Comparison of ENCODE assay signal across 8 cellular contexts in the genomic region with DNA sequence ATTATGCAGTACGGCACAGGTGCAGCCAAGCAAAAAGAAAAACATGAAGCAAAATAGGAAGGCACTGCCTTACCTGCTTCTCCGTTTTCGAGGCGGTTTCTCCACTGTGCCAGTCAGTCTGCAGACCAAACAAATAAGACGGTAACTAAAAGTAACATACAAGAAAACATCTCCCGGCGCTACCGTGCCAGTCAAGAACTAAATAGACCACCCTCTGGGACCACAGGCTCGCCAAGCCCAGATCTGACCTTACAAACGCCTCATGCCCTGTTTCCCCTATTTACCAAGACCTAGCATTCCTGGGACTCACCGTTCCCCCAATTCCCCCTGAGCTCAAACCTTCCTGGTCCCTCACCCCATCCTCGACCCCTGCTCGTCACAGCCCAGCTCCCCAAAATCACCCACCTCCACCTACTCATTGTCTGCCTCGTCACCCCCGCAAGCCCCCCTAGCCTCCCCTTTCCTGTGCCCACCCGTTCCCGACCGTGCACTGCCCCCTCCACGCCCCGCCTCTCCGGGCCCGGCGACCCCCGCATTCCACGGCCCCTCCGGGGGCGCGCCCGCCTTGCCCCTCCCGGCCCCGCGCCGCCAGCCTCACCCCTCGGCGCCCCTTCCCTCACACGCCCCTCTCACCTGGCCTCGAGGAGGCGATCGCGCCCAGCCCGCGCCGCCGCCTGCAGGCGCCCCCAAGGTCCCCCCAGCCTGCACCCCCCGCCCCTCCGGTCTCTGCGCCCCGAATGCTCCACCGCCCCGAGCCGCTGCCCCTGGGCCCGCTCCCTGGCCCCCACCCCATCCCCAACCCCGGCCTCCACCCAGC. TPM values are rescaled to one million over a fixed set of nuclear protein-coding genes. Genes with fewer than 3 reads are reported as not detected.
A peak's percentile ranks its signal among the peaks of the same experiment; 100 is the strongest.
DNase-seq lines count a peak whose midpoint lies in the region; ATAC-seq and TF ChIP-seq lines count a peak whose summit lies in the region.

No MANE protein-coding gene starts in this region.

- no peak for TF ChIP-seq CTCF in AG04449 (IDR thresholded peaks at IDR 0.05; ENCODE audit: insufficient read depth, low read length, missing control alignments)

- ATAC-seq in GM19035 (IDR thresholded peaks at IDR 0.05; ENCODE audit: unreplicated experiment) (peak; percentile 25), HG03108 (IDR thresholded peaks at IDR 0.05; ENCODE audit: unreplicated experiment) (no peak)
- ATAC-seq in stimulated activated naive B cell treated with anti-CD40 and anti-IgM and Interleukin-4, amounts not matched to agents 10 μg/mL and 1 μg/mL and 100 μg/mL, for 72 hours (replicated peaks) = peak; percentile 37 to 39

- peaks cover 29% of the 10 kb centered on the region for H3K4me1 Mint-ChIP-seq in activated naive CD8-positive, alpha-beta T cell treated with anti-CD3 and anti-CD28 coated beads for 36 hours
- peaks cover 14 to 35% of the 10 kb centered on the region in 2 donors for H3K4me1 Mint-ChIP-seq in immature natural killer cell
- H3K4me1 Mint-ChIP-seq in stimulated activated naive B cell treated with anti-CD40 and anti-IgM and Interleukin-4, amounts not matched to agents 10 μg/mL and 1 μg/mL and 100 μg/mL, for 72 hours = peaks cover 12 to 22% of the 10 kb centered on the region in 2 donors

- peaks cover 21% of the 10 kb centered on the region for H3K36me3 ChIP-seq in MG63

- no peak for DNase-seq in AG04449 (ENCODE audit: low read depth, low spot score)
- DNase-seq in MG63 = no peak
- DNase-seq in activated naive CD8-positive, alpha-beta T cell treated with anti-CD3 and anti-CD28 coated beads for 36 hours = no peak
- DNase-seq in immature natural killer cell = peak in 1 of 3 donors; percentile 7
- no peak for DNase-seq in stimulated activated naive B cell treated with anti-CD40 and anti-IgM and Interleukin-4, amounts not matched to agents 10 μg/mL and 1 μg/mL and 100 μg/mL, for 72 hours
- DNase-seq in H4 (ENCODE audit: low spot score) = no peak

- H3K4me3 Mint-ChIP-seq in activated naive CD8-positive, alpha-beta T cell treated with anti-CD3 and anti-CD28 coated beads for 36 hours = peak overlapping the region; percentile 96
- H3K4me3 Mint-ChIP-seq in immature natural killer cell = peak overlapping the region; percentile 90 to 98 (median 93)
- peak overlapping the region; percentile 97 to 100 for H3K4me3 Mint-ChIP-seq in stimulated activated naive B cell treated with anti-CD40 and anti-IgM and Interleukin-4, amounts not matched to agents 10 μg/mL and 1 μg/mL and 100 μg/mL, for 72 hours

- no peaks in the 10 kb centered on the region for H3K9me3 Mint-ChIP-seq in activated naive CD8-positive, alpha-beta T cell treated with anti-CD3 and anti-CD28 coated beads for 36 hours
- H3K9me3 Mint-ChIP-seq in immature natural killer cell = no peaks in the 10 kb centered on the region
- H3K9me3 Mint-ChIP-seq in stimulated activated naive B cell treated with anti-CD40 and anti-IgM and Interleukin-4, amounts not matched to agents 10 μg/mL and 1 μg/mL and 100 μg/mL, for 72 hours = no peaks in the 10 kb centered on the region

- H3K27me3 Mint-ChIP-seq in activated naive CD8-positive, alpha-beta T cell treated with anti-CD3 and anti-CD28 coated beads for 36 hours = no peaks in the 10 kb centered on the region
- H3K27me3 Mint-ChIP-seq in immature natural killer cell (ENCODE audit: low read depth in 3 of 3) = peaks cover 5 to 9% (median 7%) of the 10 kb centered on the region in 3 donors
- H3K27me3 Mint-ChIP-seq in stimulated activated naive B cell treated with anti-CD40 and anti-IgM and Interleukin-4, amounts not matched to agents 10 μg/mL and 1 μg/mL and 100 μg/mL, for 72 hours = no peaks in the 10 kb centered on the region

- H3K36me3 Mint-ChIP-seq in activated naive CD8-positive, alpha-beta T cell treated with anti-CD3 and anti-CD28 coated beads for 36 hours = peaks cover 4% of the 10 kb centered on the region
- peaks cover 0 to 6% (median 6%) of the 10 kb centered on the region in 3 donors for H3K36me3 Mint-ChIP-seq in immature natural killer cell
- H3K36me3 Mint-ChIP-seq in stimulated activated naive B cell treated with anti-CD40 and anti-IgM and Interleukin-4, amounts not matched to agents 10 μg/mL and 1 μg/mL and 100 μg/mL, for 72 hours = peaks cover 7 to 11% of the 10 kb centered on the region in 2 donors

- H3K4me3 ChIP-seq in AG04449 (ENCODE audit: low read depth, low read length) (peak overlapping the region; percentile 71), MG63 (peak overlapping the region; percentile 55)

- H3K9me3 ChIP-seq in MG63 = no peaks in the 10 kb centered on the region

- POLR2A ChIA-PET in AG04449 (lab: Yijun Ruan, JAX) = interaction anchor here (1.6 kb wide), 1 partner anchor 17 kb away, joined by 6 read pairs; no protein-coding TSS in a partner anchor

- H3K27me3 ChIP-seq in MG63 = no peaks in the 10 kb centered on the region

- peak overlapping the region; percentile 78 for H3K27ac Mint-ChIP-seq in activated naive CD8-positive, alpha-beta T cell treated with anti-CD3 and anti-CD28 coated beads for 36 hours
- H3K27ac Mint-ChIP-seq in immature natural killer cell = peak overlapping the region; percentile 73 to 96 (median 86)
- peak overlapping the region; percentile 90 for H3K27ac Mint-ChIP-seq in stimulated activated naive B cell treated with anti-CD40 and anti-IgM and Interleukin-4, amounts not matched to agents 10 μg/mL and 1 μg/mL and 100 μg/mL, for 72 hours

- CTCF ChIA-PET in AG04449 (lab: Yijun Ruan, JAX) = interaction anchor here (0.7 to 4.3 kb wide), 17 partner anchors 8 to 371 kb away, joined by 3 to 26 read pairs (median 3); partner anchors contain the start of genes GOLGA1 and WDR38

RNA-seq across cellular contexts. Expression of gene SCAI, which starts 0.6 kb away (rescaled TPM):
- total RNA-seq in MG63 (2014; rRNA removed; shearing (Covaris generic); ENCODE audit: low replicate concordance) = 13.2 and 25.5 TPM in 2 replicates
- 1 to 10 TPM; 7.0 to 7.3 TPM for total RNA-seq in activated naive CD8-positive, alpha-beta T cell treated with anti-CD3 and anti-CD28 coated beads for 36 hours
- polyA plus RNA-seq in immature natural killer cell = 1 to 10 TPM in 2 of 3 donors, under 1 TPM in 1; 0.46 to 4.2 (median 1.4) TPM
- 3.9 and 8.1 TPM in 2 replicates for total RNA-seq in H4 (2014; rRNA removed; shearing (Covaris generic))

RNA-seq across cellular contexts. Expression of gene PPP6C, which starts 46.8 kb away (rescaled TPM):
- total RNA-seq in MG63 (2014; rRNA removed; shearing (Covaris generic); ENCODE audit: low replicate concordance) = 17.0 and 23.4 TPM in 2 replicates
- total RNA-seq in activated naive CD8-positive, alpha-beta T cell treated with anti-CD3 and anti-CD28 coated beads for 36 hours = 10 to 100 TPM; 47.6 to 48.8 TPM
- 10 to 100 TPM; 34.3 to 48.2 (median 46.9) TPM for polyA plus RNA-seq in immature natural killer cell
- total RNA-seq in H4 (2014; rRNA removed; shearing (Covaris generic)) = 53.8 and 54.8 TPM in 2 replicates

RNA-seq across cellular contexts. Expression of gene RABEPK, which starts 57.6 kb away (rescaled TPM):
- 50.4 and 74.2 TPM in 2 replicates for total RNA-seq in MG63 (2014; rRNA removed; shearing (Covaris generic); ENCODE audit: low replicate concordance)
- total RNA-seq in activated naive CD8-positive, alpha-beta T cell treated with anti-CD3 and anti-CD28 coated beads for 36 hours = 10 to 100 TPM; 41.1 to 41.6 TPM
- 10 to 100 TPM; 23.6 to 44.1 (median 28.2) TPM for polyA plus RNA-seq in immature natural killer cell
- 24.3 and 37.4 TPM in 2 replicates for total RNA-seq in H4 (2014; rRNA removed; shearing (Covaris generic))
